Comparison of ENCODE assay signal across 10 cellular contexts in the genomic region with DNA sequence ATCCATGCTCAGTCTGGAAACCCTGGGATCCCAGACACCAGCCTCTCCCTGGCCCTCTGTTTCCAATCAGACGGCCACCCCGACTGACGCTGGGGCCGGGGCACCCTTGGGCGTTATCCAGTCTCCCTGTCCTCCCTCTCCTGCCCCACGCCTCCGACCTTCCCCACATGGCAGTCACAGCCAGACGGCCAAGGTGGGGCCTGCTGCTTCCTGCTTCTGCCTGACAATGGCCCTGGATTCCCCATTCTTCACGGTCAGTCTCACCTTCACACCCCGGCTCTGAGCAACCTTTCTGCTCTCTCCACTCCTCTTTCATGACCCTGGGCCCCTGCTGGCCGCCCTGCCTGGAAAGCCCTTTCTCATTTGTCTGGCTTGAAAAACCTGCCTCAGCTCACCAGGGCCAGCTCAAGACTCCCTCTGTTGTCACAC. TPM values are rescaled to one million over a fixed set of nuclear protein-coding genes. Genes with fewer than 3 reads are reported as not detected.
DNase-seq lines count a peak whose midpoint lies in the region; TF ChIP-seq lines count a peak whose summit lies in the region.
"Had no signal": no experiment of that assay in that cellular context is flagged by ENCODE, and none has a peak within 500 bp of the region (broad histone marks: within the 10 kb centered on the region; RNA-seq: fewer than 3 reads in every experiment).

No MANE protein-coding gene starts in this region.

- peak overlapping the region; percentile 22 for H3K14ac ChIP-seq in neuronal stem cell (ENCODE audit: low read length)

- no peak overlapping the region for H2BK15ac ChIP-seq in neuronal stem cell (ENCODE audit: low read length)

- no peaks in the 10 kb centered on the region for H3K36me3 ChIP-seq in HUES64 (ENCODE audit: insufficient read depth, low read length)
- peaks cover 0 to 7% of the 10 kb centered on the region in 2 donors for H3K36me3 ChIP-seq in neuronal stem cell (replicated peaks in 1 of 2; ENCODE audit: control insufficient read depth in 2 of 2, insufficient read depth in 2 of 2, low read length in 2 of 2)
- H3K36me3 ChIP-seq in uterus, result no peaks in the 10 kb centered on the region

- no peak for TF ChIP-seq POLR2A in uterus (IDR thresholded peaks at IDR 0.05)

- H3K4me3 ChIP-seq in HUES64 (ENCODE audit: low read length), result no peak overlapping the region
- H3K4me3 ChIP-seq in neuronal stem cell (ENCODE audit: low read length in 2 of 2), result no peak overlapping the region
- no peak overlapping the region for H3K4me3 ChIP-seq in uterus

- TF ChIP-seq CTCF in chondrocyte (IDR thresholded peaks at IDR 0.05) (no peak), uterus (IDR thresholded peaks at IDR 0.05) (no peak)

- H3K4me2 ChIP-seq in neuronal stem cell (ENCODE audit: insufficient read depth, low read length, poor library complexity, severe bottlenecking), result no peak overlapping the region

- H3K9me3 Mint-ChIP-seq in T-helper 1 cell treated with Interleukin-12 subunit alpha and Interleukin-12 subunit beta and Interleukin-4 antibody, amounts not matched to agents 30 μg/mL and 1 μg/mL, for 36 hours, result no peaks in the 10 kb centered on the region
- no peaks in the 10 kb centered on the region for H3K9me3 Mint-ChIP-seq in chondrocyte (ENCODE audit: low read depth)
- H3K9me3 Mint-ChIP-seq: memory B cell had no signal

- H2AFZ ChIP-seq in neuronal stem cell (ENCODE audit: low read length), result no peak overlapping the region

- H2BK12ac ChIP-seq in neuronal stem cell (ENCODE audit: low read length), result no peak overlapping the region

- DNase-seq in T-helper 1 cell, result no peak
- peak; percentile 48 for DNase-seq in chondrocyte (ENCODE audit: low spot score)
- no peak for DNase-seq in neuronal stem cell (ENCODE audit: low spot score)
- DNase-seq in RKO (ENCODE audit: low spot score), result no peak
- no peak for DNase-seq in nucleus accumbens (lab: John Stamatoyannopoulos, UW)
- DNase-seq in uterus, result no peak
- DNase-seq: NCI-H82 had no signal

- peaks cover 44% of the 10 kb centered on the region for H3K4me1 Mint-ChIP-seq in T-helper 1 cell treated with Interleukin-12 subunit alpha and Interleukin-12 subunit beta and Interleukin-4 antibody, amounts not matched to agents 30 μg/mL and 1 μg/mL, for 36 hours (ENCODE audit: low read depth)
- H3K4me1 Mint-ChIP-seq in chondrocyte (ENCODE audit: low read depth), result peaks cover 9% of the 10 kb centered on the region

- H3K9ac ChIP-seq in HUES64 (ENCODE audit: low read depth, low read length) (peak overlapping the region; percentile 11; the same call in 1 of the 2 replicates), neuronal stem cell (ENCODE audit: low read depth, low read length, poor library complexity) (no peak overlapping the region)

- no peak overlapping the region for H4K91ac ChIP-seq in neuronal stem cell (ENCODE audit: low read depth, low read length, poor library complexity)

- peak overlapping the region; percentile 33 for H3K4me3 Mint-ChIP-seq in T-helper 1 cell treated with Interleukin-12 subunit alpha and Interleukin-12 subunit beta and Interleukin-4 antibody, amounts not matched to agents 30 μg/mL and 1 μg/mL, for 36 hours
- H3K4me3 Mint-ChIP-seq in chondrocyte (ENCODE audit: unreplicated experiment), result no peak overlapping the region

- H3K23ac ChIP-seq in neuronal stem cell (ENCODE audit: low read depth, low read length, poor library complexity), result no peak overlapping the region

- WGBS in HUES64, result 28% methylated on average over 11 of the region's 11 CpGs
- no CpG with 5 or more reads among the region's 11 CpGs for WGBS in neuronal stem cell (ENCODE audit: extremely low coverage in 2 of 2, insufficient read length in 2 of 2, insufficient replicate concordance in 1 of 2), 2 donors

- no peak overlapping the region for H3K4ac ChIP-seq in neuronal stem cell (ENCODE audit: low read length)

- H3K18ac ChIP-seq in neuronal stem cell (ENCODE audit: low read length), result no peak overlapping the region

- H2BK5ac ChIP-seq in neuronal stem cell (ENCODE audit: low read length), result no peak overlapping the region

- H3K36me3 Mint-ChIP-seq in T-helper 1 cell treated with Interleukin-12 subunit alpha and Interleukin-12 subunit beta and Interleukin-4 antibody, amounts not matched to agents 30 μg/mL and 1 μg/mL, for 36 hours (ENCODE audit: low read depth), result no peaks in the 10 kb centered on the region
- H3K36me3 Mint-ChIP-seq in chondrocyte (ENCODE audit: low read depth), result no peaks in the 10 kb centered on the region
- H3K36me3 Mint-ChIP-seq: memory B cell had no signal

- H4K8ac ChIP-seq in neuronal stem cell (ENCODE audit: low read depth, low read length), result no peak overlapping the region

- peak overlapping the region; percentile 8 for H2AK5ac ChIP-seq in neuronal stem cell (ENCODE audit: low read depth, low read length)

- H3K27me3 ChIP-seq in HUES64 (ENCODE audit: insufficient read depth, low read length) (peaks cover 2% of the 10 kb centered on the region; the same call in 1 of the 2 replicates), neuronal stem cell (ENCODE audit: control insufficient read depth in 3 of 3, insufficient read depth in 3 of 3, low read depth in 1 of 3, low read length in 3 of 3) (peaks cover 0 to 2% (median 0%) of the 10 kb centered on the region in 3 experiments), uterus (no peaks in the 10 kb centered on the region)

- peaks cover 31% of the 10 kb centered on the region for H3K27me3 Mint-ChIP-seq in T-helper 1 cell treated with Interleukin-12 subunit alpha and Interleukin-12 subunit beta and Interleukin-4 antibody, amounts not matched to agents 30 μg/mL and 1 μg/mL, for 36 hours (ENCODE audit: low read depth)
- H3K27me3 Mint-ChIP-seq in chondrocyte (ENCODE audit: low read depth), result peaks cover 25% of the 10 kb centered on the region

- peaks cover 25% of the 10 kb centered on the region; the same call in 1 of the 2 replicates for H3K4me1 ChIP-seq in HUES64 (ENCODE audit: insufficient read depth, low read length)
- peaks cover 5 to 26% of the 10 kb centered on the region in 2 donors for H3K4me1 ChIP-seq in neuronal stem cell (ENCODE audit: control insufficient read depth in 2 of 2, insufficient read depth in 1 of 2, low read depth in 1 of 2, low read length in 2 of 2)
- no peaks in the 10 kb centered on the region for H3K4me1 ChIP-seq in uterus

- H3K27ac Mint-ChIP-seq in T-helper 1 cell treated with Interleukin-12 subunit alpha and Interleukin-12 subunit beta and Interleukin-4 antibody, amounts not matched to agents 30 μg/mL and 1 μg/mL, for 36 hours, result peak overlapping the region; percentile 96
- H3K27ac Mint-ChIP-seq in chondrocyte (ENCODE audit: unreplicated experiment), result no peak overlapping the region
- H3K27ac Mint-ChIP-seq: memory B cell had no signal

- no peaks in the 10 kb centered on the region for H3K79me1 ChIP-seq in neuronal stem cell (ENCODE audit: low read depth, low read length)

- intact Hi-C loops in uterus (cut with DNase I; ENCODE audit: low total_unique reads), result no loop called here

- H3K27ac ChIP-seq in HUES64 (ENCODE audit: low read depth, low read length), result peak overlapping the region; percentile 34; the same call in 1 of the 2 replicates
- no peak overlapping the region for H3K27ac ChIP-seq in neuronal stem cell (replicated peaks; ENCODE audit: low read length)
- no peak overlapping the region for H3K27ac ChIP-seq in uterus

- H2BK120ac ChIP-seq in neuronal stem cell (ENCODE audit: low read depth, low read length), result no peak overlapping the region

- H3K9me3 ChIP-seq in HUES64 (ENCODE audit: insufficient read depth, low read depth, low read length) (no peaks in the 10 kb centered on the region), neuronal stem cell (replicated peaks in 1 of 2; ENCODE audit: control insufficient read depth in 2 of 2, insufficient read depth in 1 of 2, low read depth in 1 of 2, low read length in 2 of 2) (peaks cover 0 to 6% of the 10 kb centered on the region in 2 donors), uterus (no peaks in the 10 kb centered on the region)

RNA-seq across cellular contexts. Expression of a gene that starts 6.6 kb away (rescaled TPM):
- polyA plus RNA-seq in HUES64 (2013, experiment 1 of 2), result 33.1 TPM
- polyA plus RNA-seq in HUES64 (2013, experiment 2 of 2), result 37.3 TPM
- total RNA-seq in chondrocyte (0.19 to 0.60 TPM (median 0.38 TPM) in 3 replicates), uterus (1 to 10 TPM in 3 of 4 donors, under 1 TPM in 1; 0.51 to 8.2 (median 2.3) TPM)
- polyA plus RNA-seq in neuronal stem cell (2013, experiment 1 of 2), result 26.0 TPM
- polyA plus RNA-seq in neuronal stem cell (2013, experiment 2 of 2), result 27.9 TPM
